24 cellular contexts compared by ENCODE assay signal in the genomic region with DNA sequence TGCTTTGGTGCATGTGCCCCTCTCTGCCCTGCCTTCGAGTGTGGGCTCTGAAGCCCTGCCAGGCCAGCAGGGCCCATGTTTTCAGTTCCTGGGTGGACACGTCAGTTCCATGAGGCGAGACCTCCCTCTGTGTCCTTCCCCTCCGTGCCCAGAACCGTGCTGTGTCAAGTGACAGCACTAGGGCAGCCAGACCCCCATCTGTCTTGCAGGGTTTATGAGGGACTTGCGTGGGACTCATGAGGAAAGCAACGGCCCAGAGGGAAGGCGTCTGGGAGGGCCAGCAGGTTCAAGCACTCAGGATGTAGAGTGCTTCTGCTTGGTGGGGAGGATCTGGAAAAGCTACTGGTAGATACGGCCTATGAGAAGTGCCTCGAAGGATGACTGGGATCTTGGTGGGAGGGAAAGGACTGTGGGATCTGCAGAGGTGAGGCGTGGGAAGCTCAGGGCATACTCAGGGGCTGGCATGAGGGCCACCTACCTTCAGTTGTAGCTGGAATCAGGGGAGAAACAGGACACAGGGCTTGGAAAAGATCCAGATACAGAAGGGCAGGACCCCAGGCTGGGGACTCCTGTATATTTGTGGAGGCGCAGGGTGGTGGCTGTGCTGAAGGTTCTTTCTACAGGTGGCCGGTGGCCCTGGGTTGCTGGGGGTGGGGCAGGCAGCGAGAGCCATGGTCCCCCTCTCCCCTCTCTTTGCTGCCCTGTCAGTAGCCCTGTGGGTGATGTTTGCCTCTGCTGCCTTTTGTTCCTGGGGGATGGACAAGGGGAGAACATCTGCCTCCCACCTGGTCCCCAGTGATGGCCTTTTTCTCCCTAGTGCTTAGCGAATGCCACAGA. TPM values are rescaled to one million over a fixed set of nuclear protein-coding genes. Genes with fewer than 3 reads are reported as not detected.
DNase-seq lines count a peak whose midpoint lies in the region; ATAC-seq and TF ChIP-seq lines count a peak whose summit lies in the region.
"Had no signal": no experiment of that assay in that cellular context is flagged by ENCODE, and none has a peak within 500 bp of the region (broad histone marks: within the 10 kb centered on the region; RNA-seq: fewer than 3 reads in every experiment).

No MANE protein-coding gene starts in this region.

- intact Hi-C loops in sigmoid colon (cut with DNase I) (no loop called here), lower lobe of right lung (cut with DNase I) (no loop called here)

- H2BK15ac ChIP-seq in H9 (ENCODE audit: low read depth, low read length) = no peak overlapping the region

- H3K9me3 ChIP-seq in H9 (ENCODE audit: control insufficient read depth, low read depth, low read length) (no peaks in the 10 kb centered on the region), endodermal cell (ENCODE audit: control insufficient read depth, low read length) (no peaks in the 10 kb centered on the region), sigmoid colon (no peaks in the 10 kb centered on the region), lower lobe of right lung (no peaks in the 10 kb centered on the region)
- H3K9me3 ChIP-seq: colonic mucosa, tibial artery had no signal

- H2BK120ac ChIP-seq in H9 (ENCODE audit: low read depth, low read length, poor library complexity, severe bottlenecking) = no peak overlapping the region

- no peak overlapping the region for H4K8ac ChIP-seq in H9 (replicated peaks; ENCODE audit: insufficient read length, low read depth, low read length)

- no peak overlapping the region for H3K56ac ChIP-seq in H9 (ENCODE audit: insufficient read length, low read depth, low read length)

- no peak for TF ChIP-seq CTCF in H9 (conservative IDR thresholded peaks at IDR 0.05)
- TF ChIP-seq CTCF in endodermal cell (conservative IDR thresholded peaks at IDR 0.05) = no peak
- TF ChIP-seq CTCF in sigmoid colon (IDR thresholded peaks at IDR 0.05) = no peak
- TF ChIP-seq CTCF in lower lobe of right lung (IDR thresholded peaks at IDR 0.05) = no peak

- no peak for TF ChIP-seq POLR2A in sigmoid colon (IDR thresholded peaks at IDR 0.05)

- no peak overlapping the region for H2BK20ac ChIP-seq in H9 (ENCODE audit: low read depth, low read length, poor library complexity, severe bottlenecking)

- TF ChIP-seq EP300 in sigmoid colon (IDR thresholded peaks at IDR 0.05) = no peak

- H2BK12ac ChIP-seq in H9 (ENCODE audit: insufficient read length, low read depth, low read length) = no peak overlapping the region

- no peak for DNase-seq in T-helper 2 cell treated with Interferon-gamma antibody and Interleukin-4, amounts not matched to agents 5 μg/mL and 100 μg/mL, for 36 hours (ENCODE audit: low spot score)
- no peak for DNase-seq in T-helper 2 cell
- DNase-seq in H9 = peak; percentile 17
- DNase-seq in endodermal cell = peak; percentile 31
- peak; percentile 60 for DNase-seq in sigmoid colon
- no peak for DNase-seq in NCI-H1930 (lab: John Stamatoyannopoulos, UW)
- DNase-seq in lower lobe of right lung = no peak
- no peak for DNase-seq in SKM-1 (lab: John Stamatoyannopoulos, UW; ENCODE audit: unreplicated experiment)
- DNase-seq: activated CD4-positive, alpha-beta T cell treated with anti-CD3 and anti-CD28 coated beads for 48 hours; AML-193; brain microvascular endothelial cell; colonic mucosa; GF-D8; left colon; NCI-H146; NCI-H82; stimulated activated CD4-positive, alpha-beta T cell treated with anti-CD3 and anti-CD28 coated beads, Interleukin-1b, Interleukin-23, amount 100 ng/mL, for 48 hours; stimulated activated naive B cell treated with anti-CD40 and anti-IgM and Interleukin-4, amounts not matched to agents 10 μg/mL and 1 μg/mL and 100 μg/mL, for 72 hours had no signal

- no peak overlapping the region for H4K5ac ChIP-seq in H9 (ENCODE audit: insufficient read length, low read depth, low read length)

- no peak for ATAC-seq in lower lobe of right lung
- ATAC-seq: left colon; natural killer cell treated with Interleukin-12 subunit alpha and Interleukin-12 subunit beta and Interleukin-15 and Interleukin-18, amount 100 ng/mL, for 72 hours; stimulated activated naive B cell treated with anti-CD40 and anti-IgM and Interleukin-4, amounts not matched to agents 10 μg/mL and 1 μg/mL and 100 μg/mL, for 72 hours had no signal

- H3K23ac ChIP-seq in H9 (ENCODE audit: insufficient read length, low read depth, low read length) = no peak overlapping the region

- H3K4me3 ChIP-seq in endodermal cell (ENCODE audit: low read length) (no peak overlapping the region), sigmoid colon (no peak overlapping the region), lower lobe of right lung (no peak overlapping the region)
- H3K4me3 ChIP-seq: colonic mucosa, tibial artery had no signal

- no peaks in the 10 kb centered on the region for H3K9me3 Mint-ChIP-seq in T-helper 2 cell treated with Interferon-gamma antibody and Interleukin-4, amounts not matched to agents 5 μg/mL and 100 μg/mL, for 36 hours
- H3K9me3 Mint-ChIP-seq in H9 = no peaks in the 10 kb centered on the region
- peaks cover 1% of the 10 kb centered on the region for H3K9me3 Mint-ChIP-seq in endodermal cell
- H3K9me3 Mint-ChIP-seq: mesothelial cell of epicardium; natural killer cell treated with Interleukin-12 subunit alpha and Interleukin-12 subunit beta and Interleukin-15 and Interleukin-18, amount 100 ng/mL, for 72 hours; stimulated activated naive B cell treated with anti-CD40 and anti-IgM and Interleukin-4, amounts not matched to agents 10 μg/mL and 1 μg/mL and 100 μg/mL, for 72 hours had no signal

- WGBS in H9 (ENCODE audit: extremely low coverage, insufficient read length, low lambda C conversion rate) = no CpG with 5 or more reads among the region's 15 CpGs
- 95 to 97% methylated on average over 9 to 15 of the region's 15 CpGs for WGBS in endodermal cell (ENCODE audit: insufficient coverage in 1 of 2, insufficient read length in 1 of 2), 2 experiments
- 94 to 96% methylated on average over 15 of the region's 15 CpGs for WGBS in sigmoid colon, 2 donors

- H2AFZ ChIP-seq in H9 (ENCODE audit: low read length) = no peak overlapping the region
- H2AFZ ChIP-seq: parathyroid adenoma had no signal

- H3K4ac ChIP-seq in H9 (ENCODE audit: low read depth, low read length) = no peak overlapping the region

- no peaks in the 10 kb centered on the region for H3K27me3 Mint-ChIP-seq in T-helper 2 cell treated with Interferon-gamma antibody and Interleukin-4, amounts not matched to agents 5 μg/mL and 100 μg/mL, for 36 hours (ENCODE audit: low read depth)
- H3K27me3 Mint-ChIP-seq in H9 (ENCODE audit: low read depth) (no peaks in the 10 kb centered on the region), endodermal cell (ENCODE audit: insufficient read depth) (no peaks in the 10 kb centered on the region)
- H3K27me3 Mint-ChIP-seq: natural killer cell treated with Interleukin-12 subunit alpha and Interleukin-12 subunit beta and Interleukin-15 and Interleukin-18, amount 100 ng/mL, for 72 hours; stimulated activated naive B cell treated with anti-CD40 and anti-IgM and Interleukin-4, amounts not matched to agents 10 μg/mL and 1 μg/mL and 100 μg/mL, for 72 hours had no signal

- H3K4me2 ChIP-seq in H9 (ENCODE audit: insufficient read depth, insufficient read length, low read length) = no peak overlapping the region
- H3K4me2 ChIP-seq: KMS-11 had no signal

- no peak overlapping the region; the same call in 1 of the 2 replicates for H3K14ac ChIP-seq in H9 (ENCODE audit: insufficient read depth, low read length)

- H3K79me1 ChIP-seq in H9 (ENCODE audit: insufficient read depth, low read depth, low read length, poor library complexity, severe bottlenecking) = no peaks in the 10 kb centered on the region

- peak overlapping the region; percentile 34 for H3K27ac Mint-ChIP-seq in T-helper 2 cell treated with Interferon-gamma antibody and Interleukin-4, amounts not matched to agents 5 μg/mL and 100 μg/mL, for 36 hours
- H3K27ac Mint-ChIP-seq in H9 (peak overlapping the region; percentile 23 to 54 (median 48); a peak in 4 of 7 replicates), endodermal cell (peak overlapping the region; percentile 27)
- H3K27ac Mint-ChIP-seq: mesothelial cell of epicardium; natural killer cell treated with Interleukin-12 subunit alpha and Interleukin-12 subunit beta and Interleukin-15 and Interleukin-18, amount 100 ng/mL, for 72 hours; stimulated activated naive B cell treated with anti-CD40 and anti-IgM and Interleukin-4, amounts not matched to agents 10 μg/mL and 1 μg/mL and 100 μg/mL, for 72 hours had no signal

- peaks cover 2% of the 10 kb centered on the region; the same call in 1 of the 2 replicates for H3K79me2 ChIP-seq in H9 (ENCODE audit: insufficient read depth, low read length)

- no peak overlapping the region for H4K91ac ChIP-seq in H9 (ENCODE audit: insufficient read length, low read depth, low read length)

- no peak overlapping the region for H3K18ac ChIP-seq in H9 (ENCODE audit: insufficient read length, low read depth, low read length)

- H3K23me2 ChIP-seq in H9 (ENCODE audit: insufficient read length, low read depth, low read length, poor library complexity, severe bottlenecking) = no peaks in the 10 kb centered on the region

- H3K36me3 Mint-ChIP-seq in T-helper 2 cell treated with Interferon-gamma antibody and Interleukin-4, amounts not matched to agents 5 μg/mL and 100 μg/mL, for 36 hours (ENCODE audit: low read depth) = peaks cover 15% of the 10 kb centered on the region
- H3K36me3 Mint-ChIP-seq in H9 (ENCODE audit: insufficient read depth in 1 of 3, low read depth in 3 of 3) = peaks cover 5 to 34% (median 21%) of the 10 kb centered on the region in 3 experiments; a peak in 6 of 7 replicates
- H3K36me3 Mint-ChIP-seq in endodermal cell (ENCODE audit: low read depth) = peaks cover 37% of the 10 kb centered on the region
- H3K36me3 Mint-ChIP-seq: natural killer cell treated with Interleukin-12 subunit alpha and Interleukin-12 subunit beta and Interleukin-15 and Interleukin-18, amount 100 ng/mL, for 72 hours had no signal

- H3K27me3 ChIP-seq in H9 (ENCODE audit: insufficient read depth, low read length) (no peaks in the 10 kb centered on the region), endodermal cell (ENCODE audit: control insufficient read depth, insufficient read depth, low read length, poor library complexity, severe bottlenecking) (no peaks in the 10 kb centered on the region), sigmoid colon (no peaks in the 10 kb centered on the region), lower lobe of right lung (ENCODE audit: low read depth) (no peaks in the 10 kb centered on the region)
- H3K27me3 ChIP-seq: brain microvascular endothelial cell, colonic mucosa, tibial artery had no signal

- H2BK5ac ChIP-seq in H9 (ENCODE audit: insufficient read length, low read length) = no peak overlapping the region

- H3K4me1 ChIP-seq in H9 (ENCODE audit: insufficient read depth, low read length) (peaks cover 2% of the 10 kb centered on the region; the same call in 1 of the 2 replicates), endodermal cell (ENCODE audit: control insufficient read depth, insufficient read depth, low read length) (no peaks in the 10 kb centered on the region), sigmoid colon (peaks cover 0 to 18% (median 18%) of the 10 kb centered on the region in 4 donors), lower lobe of right lung (peaks cover 16% of the 10 kb centered on the region)

- no peak overlapping the region for H3T11ph ChIP-seq in H9 (ENCODE audit: low read length)

- peaks cover 6% of the 10 kb centered on the region for H3K4me1 Mint-ChIP-seq in T-helper 2 cell treated with Interferon-gamma antibody and Interleukin-4, amounts not matched to agents 5 μg/mL and 100 μg/mL, for 36 hours (ENCODE audit: low read depth)
- H3K4me1 Mint-ChIP-seq in H9 (peaks cover 12 to 14% of the 10 kb centered on the region in 2 experiments), endodermal cell (peaks cover 10% of the 10 kb centered on the region)

- no peak overlapping the region for H2AK5ac ChIP-seq in H9 (ENCODE audit: insufficient read length, low read length)

- H3K36me3 ChIP-seq in endodermal cell (ENCODE audit: control insufficient read depth, insufficient read depth, low read length) (peaks cover 34% of the 10 kb centered on the region), sigmoid colon (peaks cover 24 to 79% (median 38%) of the 10 kb centered on the region in 4 donors), lower lobe of right lung (peaks cover 70% of the 10 kb centered on the region)
- H3K36me3 ChIP-seq: colonic mucosa had no signal

- H3K4me3 Mint-ChIP-seq in T-helper 2 cell treated with Interferon-gamma antibody and Interleukin-4, amounts not matched to agents 5 μg/mL and 100 μg/mL, for 36 hours = no peak overlapping the region
- H3K4me3 Mint-ChIP-seq in H9 (no peak overlapping the region), endodermal cell (no peak overlapping the region)
- H3K4me3 Mint-ChIP-seq: mesothelial cell of epicardium; natural killer cell treated with Interleukin-12 subunit alpha and Interleukin-12 subunit beta and Interleukin-15 and Interleukin-18, amount 100 ng/mL, for 72 hours; stimulated activated naive B cell treated with anti-CD40 and anti-IgM and Interleukin-4, amounts not matched to agents 10 μg/mL and 1 μg/mL and 100 μg/mL, for 72 hours had no signal

- no peak overlapping the region for H3K27ac ChIP-seq in H9 (ENCODE audit: insufficient read length, low read depth, low read length)
- H3K27ac ChIP-seq in endodermal cell (ENCODE audit: low read depth, low read length) = no peak overlapping the region
- H3K27ac ChIP-seq in sigmoid colon = peak overlapping the region; percentile 14 to 55 (median 42)
- H3K27ac ChIP-seq in lower lobe of right lung = no peak overlapping the region
- H3K27ac ChIP-seq: 22Rv1, brain microvascular endothelial cell, colonic mucosa, KMS-11, parathyroid adenoma, tibial artery had no signal

- H4K20me1 ChIP-seq in H9 (ENCODE audit: control insufficient read depth, insufficient read depth, insufficient read length) = no peaks in the 10 kb centered on the region

- H3K9ac ChIP-seq in H9 (ENCODE audit: extremely low read depth, insufficient read length, low read length) = no peak overlapping the region
- H3K9ac ChIP-seq in endodermal cell (ENCODE audit: extremely low read depth, low read length, poor library complexity, severe bottlenecking) = no peak overlapping the region
- H3K9ac ChIP-seq: KMS-11, parathyroid adenoma had no signal

RNA-seq across cellular contexts. Expression of a gene that starts 5.5 kb away (rescaled TPM):
- total RNA-seq in H9 (2021) = 31.1 TPM in 2 replicates
- 10 to 100 TPM; 52.9 to 72.8 TPM for total RNA-seq in endodermal cell
- 24.1 TPM for polyA plus RNA-seq in endodermal cell (2013, experiment 1 of 2)
- polyA plus RNA-seq in endodermal cell (2013, experiment 2 of 2) = 22.4 TPM
- total RNA-seq in sigmoid colon = 10 to 100 TPM; 22.9 to 65.1 (median 46.0) TPM
- 10 to 100 TPM; 10.6 to 26.5 (median 16.8) TPM for polyA plus RNA-seq in sigmoid colon
- 40.6 TPM for total RNA-seq in lower lobe of right lung

RNA-seq across cellular contexts. Expression of a gene that starts 47.0 kb away (rescaled TPM):
- total RNA-seq in H9 (2021) (81.4 and 87.8 TPM in 2 replicates), endodermal cell (100 to 1,000 TPM in 1 of 2 donors, 10 to 100 TPM in 1; 91.6 to 114 TPM), sigmoid colon (100 to 1,000 TPM in 1 of 4 donors, 10 to 100 TPM in 3; 42.8 to 126 (median 57.1) TPM), lower lobe of right lung (67.8 TPM)
- polyA plus RNA-seq in endodermal cell (2013, experiment 1 of 2) = 60.9 TPM
- 62.3 TPM for polyA plus RNA-seq in endodermal cell (2013, experiment 2 of 2)
- 10 to 100 TPM; 14.6 to 43.8 (median 15.6) TPM for polyA plus RNA-seq in sigmoid colon

Comparison
In these comparisons a context has a peak if more than half of its experiments do, and no peak if none do; other contexts are left out.
1. DNase-seq: peak in H9 (single experiment), endodermal cell (single experiment) and sigmoid colon (single experiment); none in T-helper 2 cell treated with Interferon-gamma antibody and Interleukin-4, amounts not matched to agents 5 μg/mL and 100 μg/mL, for 36 hours (single experiment), T-helper 2 cell (0 of 5), NCI-H1930 (0 of 2), lower lobe of right lung (single experiment) and SKM-1 (single experiment).
2. H3K27ac ChIP-seq: peak in sigmoid colon (4 of 4); none in H9 (single experiment), endodermal cell (single experiment) and lower lobe of right lung (single experiment).
3. Peak in every context shown above with its lines, with median percentiles within 50 percentile points of each other: H3K27ac Mint-ChIP-seq.